ENCODE assay signal across 8 cellular contexts in genomic region chr11:121023848-121024751, GRCh38. TPM values are rescaled to one million over a fixed set of nuclear protein-coding genes. Genes with fewer than 3 reads are reported as not detected.
DNase-seq lines count a peak whose midpoint lies in the region; ATAC-seq and TF ChIP-seq lines count a peak whose summit lies in the region.

TBCEL (plus strand) TSS chr11:121024102; CDS start chr11:121045691, 21,589 bp downstream.

- DNase-seq in NB4 (ENCODE audit: low read depth) (peak; percentile 89), SW480 (ENCODE audit: low spot score) (peak; percentile 65), heart left ventricle (peak; percentile 89 to 95 (median 91)), progenitor cell of endocrine pancreas (ENCODE audit: low spot score, unreplicated experiment) (peak; percentile 86), upper lobe of right lung (peak; percentile 94)
- DNase-seq in activated naive CD8-positive, alpha-beta T cell treated with anti-CD3 and anti-CD28 coated beads, Interleukin-2, amount 50 U/mL, for 24 hours = peak; percentile 87

- H3K27ac ChIP-seq in heart left ventricle (peak within 1 kb of the TSS; percentile 33 to 87 (median 74)), upper lobe of right lung (peak within 1 kb of the TSS; percentile 83)

- ATAC-seq in HG02571 (IDR thresholded peaks at IDR 0.05; ENCODE audit: unreplicated experiment) (peak; percentile 96), heart left ventricle (peak; percentile 78 to 95 (median 94)), upper lobe of right lung (peak; percentile 94)
- ATAC-seq in activated naive CD8-positive, alpha-beta T cell treated with anti-CD3 and anti-CD28 coated beads, Interleukin-2, amount 50 U/mL, for 24 hours = peak; percentile 80

- peak within 1 kb of the TSS; percentile 67 for H3K27ac Mint-ChIP-seq in activated naive CD8-positive, alpha-beta T cell treated with anti-CD3 and anti-CD28 coated beads, Interleukin-2, amount 50 U/mL, for 24 hours
- H3K27ac Mint-ChIP-seq in progenitor cell of endocrine pancreas = peak within 1 kb of the TSS; percentile 77

- H3K4me1 ChIP-seq in heart left ventricle (peaks cover 0 to 30% (median 21%) of the 10 kb centered on the region in 12 donors), upper lobe of right lung (peaks cover 11% of the 10 kb centered on the region)

- no peaks in the 10 kb centered on the region for H3K9me3 Mint-ChIP-seq in activated naive CD8-positive, alpha-beta T cell treated with anti-CD3 and anti-CD28 coated beads, Interleukin-2, amount 50 U/mL, for 24 hours
- no peaks in the 10 kb centered on the region for H3K9me3 Mint-ChIP-seq in progenitor cell of endocrine pancreas (ENCODE audit: low read depth)

- H3K36me3 Mint-ChIP-seq in activated naive CD8-positive, alpha-beta T cell treated with anti-CD3 and anti-CD28 coated beads, Interleukin-2, amount 50 U/mL, for 24 hours (ENCODE audit: low read depth) = no peaks in the 10 kb centered on the region
- peaks cover 2% of the 10 kb centered on the region for H3K36me3 Mint-ChIP-seq in progenitor cell of endocrine pancreas (ENCODE audit: insufficient read depth)

- WGBS in heart left ventricle, 4 donors = 0 to 1% (median 0%) methylated on average over 15 to 54 of the region's 54 CpGs

- no peaks in the 10 kb centered on the region for H3K27me3 ChIP-seq in heart left ventricle
- no peaks in the 10 kb centered on the region for H3K27me3 ChIP-seq in upper lobe of right lung

- TF ChIP-seq CTCF in NB4 (IDR thresholded peaks at IDR 0.05; ENCODE audit: low read depth, low read length) (no peak), heart left ventricle (IDR thresholded peaks at IDR 0.05) (no peak), progenitor cell of endocrine pancreas (IDR thresholded peaks at IDR 0.05; ENCODE audit: unreplicated experiment) (no peak), upper lobe of right lung (IDR thresholded peaks at IDR 0.05) (no peak)

- peak within 1 kb of the TSS; percentile 71 for H3K4me3 Mint-ChIP-seq in activated naive CD8-positive, alpha-beta T cell treated with anti-CD3 and anti-CD28 coated beads, Interleukin-2, amount 50 U/mL, for 24 hours
- H3K4me3 Mint-ChIP-seq in progenitor cell of endocrine pancreas (ENCODE audit: low read depth) = peak within 1 kb of the TSS; percentile 71

- H3K9me3 ChIP-seq in heart left ventricle (no peaks in the 10 kb centered on the region), upper lobe of right lung (no peaks in the 10 kb centered on the region)

- peaks cover 3% of the 10 kb centered on the region for H3K27me3 Mint-ChIP-seq in activated naive CD8-positive, alpha-beta T cell treated with anti-CD3 and anti-CD28 coated beads, Interleukin-2, amount 50 U/mL, for 24 hours
- H3K27me3 Mint-ChIP-seq in progenitor cell of endocrine pancreas = no peaks in the 10 kb centered on the region

- H3K4me1 Mint-ChIP-seq in activated naive CD8-positive, alpha-beta T cell treated with anti-CD3 and anti-CD28 coated beads, Interleukin-2, amount 50 U/mL, for 24 hours = peaks cover 21% of the 10 kb centered on the region
- H3K4me1 Mint-ChIP-seq in progenitor cell of endocrine pancreas (ENCODE audit: low read depth) = peaks cover 16% of the 10 kb centered on the region

- intact Hi-C loops in heart left ventricle (cut with DNase I) (no loop called here), upper lobe of right lung (cut with DNase I) (no loop called here)

- peak; percentile 43 for TF ChIP-seq POLR2A in NB4 (IDR thresholded peaks at IDR 0.05; ENCODE audit: extremely low read depth, insufficient read length)
- TF ChIP-seq POLR2A in heart left ventricle (IDR thresholded peaks at IDR 0.05) = peak in 1 of 2 donors; percentile 37

- H3K4me3 ChIP-seq in GM08714 (ENCODE audit: low read length) = peak within 1 kb of the TSS; percentile 80
- H3K4me3 ChIP-seq in NB4 (ENCODE audit: low read depth, low read length) = peak within 1 kb of the TSS; percentile 71
- H3K4me3 ChIP-seq in heart left ventricle = peak within 1 kb of the TSS; percentile 76 to 98 (median 88)
- H3K4me3 ChIP-seq in upper lobe of right lung = peak within 1 kb of the TSS; percentile 95

- H3K36me3 ChIP-seq in heart left ventricle = no peaks in the 10 kb centered on the region
- no peaks in the 10 kb centered on the region for H3K36me3 ChIP-seq in upper lobe of right lung

RNA-seq across cellular contexts. Expression of gene TBCEL, which starts in this region (rescaled TPM):
- total RNA-seq in heart left ventricle (10 to 100 TPM; 17.6 to 40.5 (median 26.0) TPM), progenitor cell of endocrine pancreas (28.6 and 28.9 TPM in 2 replicates), upper lobe of right lung (41.1 TPM)
- polyA plus RNA-seq in heart left ventricle = 1 to 10 TPM; 3.0 to 9.1 TPM

Comparison
In these comparisons a context has a peak if more than half of its experiments do, and no peak if none do; other contexts are left out.
1. Peak in every context shown above with its lines: DNase-seq, ATAC-seq, H3K4me3 ChIP-seq and H3K27ac ChIP-seq.